In the genomic region with DNA sequence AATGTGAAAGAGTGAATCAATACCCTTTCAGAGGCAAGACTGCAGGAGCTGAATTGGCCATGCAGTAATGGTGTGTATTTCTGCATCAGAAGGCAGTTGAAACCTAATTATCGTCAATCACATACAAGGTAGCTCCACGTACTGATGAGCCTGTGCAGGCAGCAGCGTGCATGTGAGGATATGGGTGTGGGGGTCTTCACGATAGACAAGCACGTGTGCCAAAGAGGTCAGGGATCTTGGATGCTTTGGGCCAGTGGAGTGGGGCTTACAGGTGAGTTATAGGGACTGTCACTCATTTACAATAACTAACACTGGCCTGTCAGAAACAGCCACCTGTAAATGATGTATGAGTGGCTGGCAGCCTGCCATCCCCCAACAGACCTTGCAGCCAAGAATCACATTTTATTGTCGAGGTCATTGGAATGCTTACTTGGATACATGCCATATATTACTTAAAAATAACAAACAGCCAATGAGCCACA, we compare ENCODE assay signal across 9 cellular contexts.
DNase-seq lines count a peak whose midpoint lies in the region; ATAC-seq and TF ChIP-seq lines count a peak whose summit lies in the region.
"Had no signal": no experiment of that assay in that cellular context is flagged by ENCODE, and none has a peak within 500 bp of the region (broad histone marks: within the 10 kb centered on the region; RNA-seq: fewer than 3 reads in every experiment).

No MANE protein-coding gene starts in this region.

- in situ Hi-C loops in HAP-1 (cut with MboI; ENCODE audit: low sequenced_read_pairs): loop anchor here (25.0 kb wide), 1 partner anchor 566 kb away; no protein-coding TSS in a partner anchor

- peaks cover 90% of the 10 kb centered on the region for H3K4me1 Mint-ChIP-seq in brain

- H3K4me2 ChIP-seq in neural cell (ENCODE audit: low read length): no peak overlapping the region

- peak; percentile 72 for TF ChIP-seq EP300 in neural cell (conservative IDR thresholded peaks at IDR 0.05; ENCODE audit: poor library complexity, severe bottlenecking)

- TF ChIP-seq CTCF in brain (conservative IDR thresholded peaks at IDR 0.05) (no peak), neural cell (IDR thresholded peaks at IDR 0.05; ENCODE audit: poor library complexity, severe bottlenecking) (no peak)

- H3K4me3 Mint-ChIP-seq in brain: peak overlapping the region in 1 of 5 experiments; percentile 36
- H3K4me3 Mint-ChIP-seq: stimulated activated naive CD8-positive, alpha-beta T cell treated with anti-CD3 and anti-CD28 coated beads, Interleukin-15, Interleukin-2, amounts not matched to agents 100 ng/mL and 50 ng/mL, for 24 hours had no signal

- H3K79me2 ChIP-seq in neural cell (replicated peaks; ENCODE audit: insufficient read depth, low read length): no peaks in the 10 kb centered on the region

- no peaks in the 10 kb centered on the region for H3K9me3 Mint-ChIP-seq in brain
- H3K9me3 Mint-ChIP-seq: stimulated activated naive CD8-positive, alpha-beta T cell treated with anti-CD3 and anti-CD28 coated beads, Interleukin-15, Interleukin-2, amounts not matched to agents 100 ng/mL and 50 ng/mL, for 24 hours had no signal

- H3K4me3 ChIP-seq in HAP-1: no peak overlapping the region
- H3K4me3 ChIP-seq in neural cell (ENCODE audit: low read length): peak overlapping the region; percentile 6
- H3K4me3 ChIP-seq in SJCRH30: no peak overlapping the region

- H3K36me3 ChIP-seq in HAP-1 (replicated peaks) (no peaks in the 10 kb centered on the region), neural cell (ENCODE audit: insufficient read depth, low read length) (no peaks in the 10 kb centered on the region), SJCRH30 (no peaks in the 10 kb centered on the region)

- TF ChIP-seq RAD21 in neural cell (conservative IDR thresholded peaks at IDR 0.05): peak; percentile 16

- no peaks in the 10 kb centered on the region for H3K36me3 Mint-ChIP-seq in brain

- peak overlapping the region; percentile 38 for H3K9ac ChIP-seq in neural cell (ENCODE audit: low read length)

- H3K27ac ChIP-seq in neural cell (ENCODE audit: low read length) (peak overlapping the region; percentile 99), SJCRH30 (no peak overlapping the region)

- DNase-seq in HAP-1 (ENCODE audit: low spot score in 2 of 2): peak; percentile 20 to 37
- peak; percentile 49 for DNase-seq in NCI-H2029 treated with DMSO at 0.1 percent for 48 hours (lab: John Stamatoyannopoulos, UW)
- no peak for DNase-seq in effector CD4-positive, alpha-beta T cell
- no peak for DNase-seq in SJCRH30
- DNase-seq: activated naive CD4-positive, alpha-beta T cell had no signal

- H3K4me1 ChIP-seq in HAP-1 (peaks cover 26% of the 10 kb centered on the region), SJCRH30 (0 out of 2 replicates have a peak, but pooled peaks cover 3% of the 10 kb centered on the region)

- no peaks in the 10 kb centered on the region for H3K9me3 ChIP-seq in HAP-1
- no peaks in the 10 kb centered on the region for H3K9me3 ChIP-seq in neural cell (ENCODE audit: low read length)
- no peaks in the 10 kb centered on the region for H3K9me3 ChIP-seq in SJCRH30 (replicated peaks)

- peak overlapping the region; percentile 43 to 98 (median 70) for H3K27ac Mint-ChIP-seq in brain
- H3K27ac Mint-ChIP-seq: stimulated activated naive CD8-positive, alpha-beta T cell treated with anti-CD3 and anti-CD28 coated beads, Interleukin-15, Interleukin-2, amounts not matched to agents 100 ng/mL and 50 ng/mL, for 24 hours had no signal

- no peak overlapping the region for H2AFZ ChIP-seq in neural cell (ENCODE audit: low read depth, low read length)

- peaks cover 10% of the 10 kb centered on the region for H3F3A ChIP-seq in neural cell (ENCODE audit: insufficient read depth, low read length, poor library complexity, severe bottlenecking)

- no peaks in the 10 kb centered on the region for H3K9me2 ChIP-seq in neural cell (ENCODE audit: insufficient read depth, low read length)

- ATAC-seq in HG02981 (IDR thresholded peaks at IDR 0.05; ENCODE audit: unreplicated experiment): no peak

- no peaks in the 10 kb centered on the region for H3K27me3 ChIP-seq in HAP-1 (ENCODE audit: low read depth)
- H3K27me3 ChIP-seq in neural cell (ENCODE audit: insufficient read depth, low read depth, low read length): no peaks in the 10 kb centered on the region
- H3K27me3 ChIP-seq in SJCRH30: peaks cover 2% of the 10 kb centered on the region

- H3K27me3 Mint-ChIP-seq in brain: peaks cover 3% of the 10 kb centered on the region

- no peaks in the 10 kb centered on the region for H4K20me1 ChIP-seq in neural cell (ENCODE audit: insufficient read depth)

TF ChIP-seq in neural cell, 6 proteins besides CTCF, POLR2A, EP300 and RAD21:
- TF ChIP-seq SMC3 (conservative IDR thresholded peaks at IDR 0.05; ENCODE audit: poor library complexity) (no peak), POLR2AphosphoS5 (IDR thresholded peaks at IDR 0.05) (peak; percentile 71), MXI1 (conservative IDR thresholded peaks at IDR 0.05; ENCODE audit: poor library complexity, severe bottlenecking) (no peak)
TF ChIP-seq in neural cell: peak in this region for 1.

Comparison
In these comparisons a context has a peak if more than half of its experiments do, and no peak if none do; other contexts are left out.
1. DNase-seq: peak in HAP-1 (2 of 2) and NCI-H2029 treated with DMSO at 0.1 percent for 48 hours (single experiment); none in effector CD4-positive, alpha-beta T cell (single experiment) and SJCRH30 (0 of 2).